16 cellular contexts compared by ENCODE assay signal in the genomic region with DNA sequence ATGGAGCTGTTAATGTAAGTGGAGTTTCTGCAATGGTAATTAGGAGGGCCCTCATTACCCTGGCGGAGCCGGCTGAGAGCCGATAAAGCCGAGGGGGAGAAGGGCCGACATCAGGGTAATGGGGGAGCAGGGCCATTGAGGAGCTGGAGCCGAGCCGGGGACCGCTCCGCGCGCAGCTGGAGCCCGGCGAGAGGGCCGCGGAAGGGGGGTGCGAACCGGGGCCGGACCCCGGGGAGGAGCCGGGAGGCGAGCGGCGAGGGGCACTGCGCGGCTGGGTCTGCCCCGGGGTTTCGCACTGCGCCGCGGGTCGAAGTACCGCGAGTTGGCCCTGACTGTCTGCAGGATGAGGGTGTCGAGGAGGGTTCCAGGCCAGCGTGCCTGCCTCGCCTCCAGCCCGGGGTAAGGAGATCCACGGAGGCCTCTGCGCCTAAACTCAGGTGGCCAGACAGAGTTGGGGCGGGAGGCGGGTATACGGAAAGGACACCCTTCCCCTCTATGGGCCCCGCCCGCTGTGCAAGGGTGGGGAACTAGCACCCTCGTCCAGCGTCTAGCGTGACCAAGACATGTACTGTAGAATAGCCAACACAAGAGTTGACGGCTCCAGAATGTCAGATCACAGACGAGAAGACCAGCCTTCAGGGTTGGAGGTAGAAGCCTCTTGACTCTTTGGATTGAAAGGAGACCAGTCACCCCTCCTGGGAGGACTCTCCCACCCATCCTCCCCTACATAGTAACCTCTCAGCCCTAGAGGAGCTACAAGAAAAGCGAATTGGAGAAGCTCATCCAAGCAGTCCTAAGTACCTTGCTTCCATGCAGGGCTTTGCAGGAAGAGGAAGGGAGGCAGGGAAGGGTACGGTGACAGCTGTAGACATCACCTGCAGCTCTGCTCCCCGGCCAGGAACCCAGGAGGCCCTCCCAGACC. TPM values are rescaled to one million over a fixed set of nuclear protein-coding genes. Genes with fewer than 3 reads are reported as not detected.
DNase-seq lines count a peak whose midpoint lies in the region; ATAC-seq and TF ChIP-seq lines count a peak whose summit lies in the region.
"Had no signal": no experiment of that assay in that cellular context is flagged by ENCODE, and none has a peak within 500 bp of the region (broad histone marks: within the 10 kb centered on the region; RNA-seq: fewer than 3 reads in every experiment).

No MANE protein-coding gene starts in this region.

- no CpG with 5 or more reads among the region's 52 CpGs for WGBS in iPS DF 6.9 (ENCODE audit: insufficient coverage, insufficient read length)
- 16 to 24% (median 23%) methylated on average over 40 to 52 of the region's 52 CpGs for WGBS in psoas muscle, 3 donors

- intact Hi-C loops in psoas muscle (cut with DNase I): no loop called here

- no peak for TF ChIP-seq CTCF in psoas muscle (IDR thresholded peaks at IDR 0.05)

- H3K27ac ChIP-seq in iPS DF 6.9 (ENCODE audit: low read length) (no peak overlapping the region), psoas muscle (no peak overlapping the region)
- H3K27ac ChIP-seq: 22Rv1 had no signal

- H3K4me3 ChIP-seq in iPS DF 6.9 (ENCODE audit: low read length) (peak overlapping the region; percentile 41; the same call in 1 of the 2 replicates), psoas muscle (peak overlapping the region; percentile 38)
- H3K4me3 ChIP-seq: GM12878, MG63 had no signal

- H3K4me1 ChIP-seq in iPS DF 6.9 (ENCODE audit: control insufficient read depth, insufficient read depth, low read length) (peaks cover 13% of the 10 kb centered on the region), psoas muscle (no peaks in the 10 kb centered on the region)

- peak in 3 of 4 donors; percentile 27 to 38 (median 28) for ATAC-seq in psoas muscle
- ATAC-seq: GM12878 had no signal

- H3K9me3 ChIP-seq in iPS DF 6.9 (ENCODE audit: control insufficient read depth, insufficient read depth, low read length) (no peaks in the 10 kb centered on the region), psoas muscle (no peaks in the 10 kb centered on the region)
- H3K9me3 ChIP-seq: MG63 had no signal

- H3K36me3 ChIP-seq in iPS DF 6.9 (ENCODE audit: control insufficient read depth, insufficient read depth, low read length) (no peaks in the 10 kb centered on the region), psoas muscle (ENCODE audit: insufficient read depth in 1 of 2, low read depth in 1 of 2) (no peaks in the 10 kb centered on the region)
- H3K36me3 ChIP-seq: MG63 had no signal

- H3K27me3 ChIP-seq in iPS DF 6.9 (ENCODE audit: control insufficient read depth, insufficient read depth, low read length): peaks cover 28% of the 10 kb centered on the region
- peaks cover 0 to 19% (median 6%) of the 10 kb centered on the region in 3 donors for H3K27me3 ChIP-seq in psoas muscle (ENCODE audit: insufficient read depth in 3 of 3, low read length in 2 of 3)
- H3K27me3 ChIP-seq: MG63 had no signal

- DNase-seq in DMS79 treated with DMSO at 0.1 percent for 48 hours (lab: John Stamatoyannopoulos, UW): peak; percentile 14
- DNase-seq in DMS79 (lab: John Stamatoyannopoulos, UW): no peak
- peak; percentile 68 for DNase-seq in NCI-H2227 (lab: John Stamatoyannopoulos, UW; ENCODE audit: unreplicated experiment)
- no peak for DNase-seq in iPS DF 6.9 (ENCODE audit: low read depth, low spot score)
- DNase-seq in psoas muscle: no peak
- no peak for DNase-seq in NCI-H2107 treated with DMSO at 0.1 percent for 48 hours (lab: John Stamatoyannopoulos, UW; ENCODE audit: unreplicated experiment)
- DNase-seq in glomerular visceral epithelial cell (ENCODE audit: extremely low spot score): no peak
- DNase-seq in ecto neural progenitor cell (ENCODE audit: low spot score): no peak
- DNase-seq: activated CD4-positive, alpha-beta memory T cell treated with anti-CD3 and anti-CD28 coated beads, Interleukin-2, amount 10 ng/mL, durations not matched to agents 7 days and 5 days; MG63; stimulated activated CD4-positive, alpha-beta T cell treated with anti-CD3 and anti-CD28 coated beads, Interleukin-12 subunit alpha, Interleukin-12 subunit beta, amount 100 ng/mL, for 4 hours; SW 1271 had no signal

RNA-seq across cellular contexts. Expression of a gene that starts 55.2 kb away (rescaled TPM):
- 10 to 100 TPM in 1 of 4 donors, 1 to 10 TPM in 3; 6.2 to 12.3 (median 7.5) TPM for total RNA-seq in psoas muscle
- 1 to 10 TPM; 1.8 to 7.9 (median 4.9) TPM for polyA plus RNA-seq in psoas muscle
- total RNA-seq: activated CD4-positive, alpha-beta memory T cell treated with anti-CD3 and anti-CD28 coated beads, Interleukin-2, amount 10 ng/mL, durations not matched to agents 7 days and 5 days; GM12878; mucosa of gallbladder had no signal
- polyA plus RNA-seq: adipose tissue, GM12878 had no signal

Comparison
In these comparisons a context has a peak if more than half of its experiments do, and no peak if none do; other contexts are left out.
1. DNase-seq: peak in DMS79 treated with DMSO at 0.1 percent for 48 hours (single experiment) and NCI-H2227 (single experiment); none in DMS79 (single experiment), iPS DF 6.9 (single experiment), psoas muscle (0 of 2), NCI-H2107 treated with DMSO at 0.1 percent for 48 hours (single experiment), glomerular visceral epithelial cell (single experiment) and ecto neural progenitor cell (single experiment).